18 cellular contexts compared by ENCODE assay signal in the genomic region with DNA sequence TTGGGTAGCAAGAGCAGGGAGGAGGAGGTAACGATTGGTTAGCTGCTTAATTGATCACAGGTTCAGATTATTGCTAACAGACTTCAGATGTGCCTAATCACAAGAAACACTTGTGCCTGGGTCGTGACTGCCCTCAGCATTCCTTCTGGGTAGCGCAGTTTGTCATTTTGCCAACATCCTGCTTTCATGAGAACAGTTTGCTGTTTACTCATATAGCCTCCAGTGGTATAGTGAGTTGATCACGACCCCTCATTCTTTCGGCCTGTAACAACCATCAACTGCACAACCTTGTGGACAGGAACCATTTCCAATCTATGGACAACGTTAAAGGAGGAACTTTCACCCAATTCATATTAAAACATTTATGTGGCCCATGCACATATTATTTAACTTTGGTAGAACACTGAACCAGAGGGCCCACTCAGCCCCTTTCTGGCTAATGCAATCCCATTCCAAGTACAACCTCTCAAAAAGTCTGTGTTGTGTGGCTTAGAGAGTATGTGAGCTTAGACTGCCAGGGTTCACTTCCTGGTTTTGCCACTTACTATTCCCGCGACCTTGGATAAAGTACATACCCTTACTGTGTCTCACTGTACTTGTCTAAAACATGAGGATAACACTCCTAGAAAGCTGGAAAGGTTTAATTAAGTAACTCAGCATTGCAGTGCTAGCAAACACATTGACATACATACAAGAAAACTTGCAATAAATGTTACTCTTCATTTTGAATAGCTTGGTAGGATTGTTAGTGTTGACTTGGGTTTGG.
DNase-seq lines count a peak whose midpoint lies in the region; ATAC-seq and TF ChIP-seq lines count a peak whose summit lies in the region.
"Had no signal": no experiment of that assay in that cellular context is flagged by ENCODE, and none has a peak within 500 bp of the region (broad histone marks: within the 10 kb centered on the region; RNA-seq: fewer than 3 reads in every experiment).

No MANE protein-coding gene starts in this region.

- H3K36me3 ChIP-seq in H7 (replicated peaks; ENCODE audit: control insufficient read depth, insufficient read depth, low read length), result no peaks in the 10 kb centered on the region

- H3K27me3 Mint-ChIP-seq in CD4-positive, alpha-beta T cell, result no peaks in the 10 kb centered on the region
- H3K27me3 Mint-ChIP-seq: B cell; dendritic cell treated with granulocyte-macrophage colony-stimulating factor and Interleukin-4, amounts not matched to agents 40 ng/mL and 50 ng/mL, for 4 days; memory B cell had no signal

- TF ChIP-seq CTCF in AG09309 (IDR thresholded peaks at IDR 0.05; ENCODE audit: control insufficient read depth, insufficient read depth, low read depth, low read length, missing control alignments), result no peak
- no peak for TF ChIP-seq CTCF in CD4-positive, alpha-beta T cell (IDR thresholded peaks at IDR 0.05)

- H3K4me3 Mint-ChIP-seq in CD4-positive, alpha-beta T cell, result no peak overlapping the region
- H3K4me3 Mint-ChIP-seq: B cell; dendritic cell treated with granulocyte-macrophage colony-stimulating factor and Interleukin-4, amounts not matched to agents 40 ng/mL and 50 ng/mL, for 4 days; H9; memory B cell had no signal

- H3K27me3 ChIP-seq in H7 (ENCODE audit: control insufficient read depth, insufficient read depth, low read length), result no peaks in the 10 kb centered on the region
- H3K27me3 ChIP-seq in CD4-positive, alpha-beta T cell (ENCODE audit: control insufficient read depth, insufficient read depth, low read length), result no peaks in the 10 kb centered on the region
- H3K27me3 ChIP-seq: SJCRH30 had no signal

- CTCF ChIA-PET in CD4-positive, alpha-beta T cell (lab: Charles Lee), result no interaction called here

- peak; percentile 54 for DNase-seq in AG09309 (ENCODE audit: low read depth)
- peak; percentile 34 for DNase-seq in M059J (ENCODE audit: low read depth)
- peak; percentile 77 for DNase-seq in dermis blood vessel endothelial cell
- DNase-seq in left colon, result no peak
- DNase-seq in cortex of kidney (lab: John Stamatoyannopoulos, UW), result no peak
- no peak for DNase-seq in H7
- no peak for DNase-seq in CD4-positive, alpha-beta T cell
- no peak for DNase-seq in NCI-H1436 treated with DMSO at 0.1 percent for 48 hours (lab: John Stamatoyannopoulos, UW)
- DNase-seq: DND-41; H9; NCI-H524 treated with DMSO at 0.1 percent for 48 hours; SJCRH30; stimulated activated CD4-positive, alpha-beta T cell treated with anti-CD3 and anti-CD28 coated beads, Interleukin-1b, Interleukin-23, amount 100 ng/mL, for 48 hours had no signal

- H3K4me1 Mint-ChIP-seq in CD4-positive, alpha-beta T cell (ENCODE audit: low read depth), result no peaks in the 10 kb centered on the region

- H3K4me3 ChIP-seq in AG09309 (ENCODE audit: control insufficient read depth, low read depth, low read length) (no peak overlapping the region), H7 (ENCODE audit: insufficient read depth, low read depth, low read length) (no peak overlapping the region)
- H3K4me3 ChIP-seq: SJCRH30 had no signal

- no peaks in the 10 kb centered on the region for H3K9me3 ChIP-seq in CD4-positive, alpha-beta T cell (ENCODE audit: control insufficient read depth, low read length)
- H3K9me3 ChIP-seq: SJCRH30 had no signal

- H3K9me3 Mint-ChIP-seq in CD4-positive, alpha-beta T cell, result peaks cover 2% of the 10 kb centered on the region
- H3K9me3 Mint-ChIP-seq: dendritic cell treated with granulocyte-macrophage colony-stimulating factor and Interleukin-4, amounts not matched to agents 40 ng/mL and 50 ng/mL, for 4 days had no signal

- ATAC-seq in left colon, result peak; percentile 34
- ATAC-seq in CD4-positive, alpha-beta T cell (ENCODE audit: poor library complexity), result no peak
- ATAC-seq: activated naive CD4-positive, alpha-beta T cell treated with anti-CD3 and anti-CD28 coated beads, Interleukin-2, amount 50 U/mL, for 72 hours had no signal

- peaks cover 48% of the 10 kb centered on the region for H3K36me3 Mint-ChIP-seq in CD4-positive, alpha-beta T cell (ENCODE audit: low read depth)

- intact Hi-C loops in left colon (cut with DNase I, micrococcal nuclease), result no loop called here
- intact Hi-C loops in CD4-positive, alpha-beta T cell (cut with DNase I, micrococcal nuclease), result no loop called here

- H3K27ac ChIP-seq in CD4-positive, alpha-beta T cell (ENCODE audit: low read depth, low read length), result no peak overlapping the region
- H3K27ac ChIP-seq: parathyroid adenoma, SJCRH30 had no signal

- no peak overlapping the region for H3K27ac Mint-ChIP-seq in CD4-positive, alpha-beta T cell
- H3K27ac Mint-ChIP-seq: activated naive CD4-positive, alpha-beta T cell treated with anti-CD3 and anti-CD28 coated beads, Interleukin-2, amount 50 U/mL, for 72 hours; B cell; dendritic cell treated with granulocyte-macrophage colony-stimulating factor and Interleukin-4, amounts not matched to agents 40 ng/mL and 50 ng/mL, for 4 days; memory B cell had no signal

- POLR2A ChIA-PET in CD4-positive, alpha-beta T cell (lab: Charles Lee), result interaction anchor here (0.8 kb wide), 1 partner anchor 65 kb away, joined by 3 read pairs; no protein-coding TSS in a partner anchor

Comparison
In these comparisons a context has a peak if more than half of its experiments do, and no peak if none do; other contexts are left out.
1. DNase-seq: peak in AG09309 (single experiment), M059J (single experiment) and dermis blood vessel endothelial cell (single experiment); none in left colon (0 of 2), cortex of kidney (single experiment), H7 (single experiment), CD4-positive, alpha-beta T cell (0 of 10) and NCI-H1436 treated with DMSO at 0.1 percent for 48 hours (single experiment).